In genomic region chr6:151391471-151392428, GRCh38 we compare ENCODE assay signal across 8 cellular contexts. TPM values are rescaled to one million over a fixed set of nuclear protein-coding genes. Genes with fewer than 3 reads are reported as not detected.
DNase-seq lines count a peak whose midpoint lies in the region; ATAC-seq and TF ChIP-seq lines count a peak whose summit lies in the region.

Gene ZBTB2, minus strand, starts transcription at chr6:151391559. Its CDS starts 17,922 bp downstream, at chr6:151373637.

- H3K4me3 ChIP-seq in coronary artery: peak within 1 kb of the TSS; percentile 99

- peaks cover 50% of the 10 kb centered on the region for H3K4me1 Mint-ChIP-seq in activated CD4-positive, alpha-beta T cell treated with anti-CD3 and anti-CD28 coated beads, Interleukin-2, amount 10 ng/mL, durations not matched to agents 24 days and 14 days

- peak within 1 kb of the TSS; percentile 95 for H3K27ac Mint-ChIP-seq in activated CD4-positive, alpha-beta T cell treated with anti-CD3 and anti-CD28 coated beads, Interleukin-2, amount 10 ng/mL, durations not matched to agents 24 days and 14 days

- intact Hi-C loops in activated CD4-positive, alpha-beta T cell treated with anti-CD3 and anti-CD28 coated beads, Interleukin-2, amount 10 ng/mL, durations not matched to agents 24 days and 14 days (cut with micrococcal nuclease): loop anchor here (2.0 to 10.0 kb wide), 4 partner anchors 781 to 1647 kb away; partner anchors contain the start of genes FBXO5, NUP43 and PCMT1

- no peaks in the 10 kb centered on the region for H3K27me3 Mint-ChIP-seq in activated CD4-positive, alpha-beta T cell treated with anti-CD3 and anti-CD28 coated beads, Interleukin-2, amount 10 ng/mL, durations not matched to agents 24 days and 14 days

- no peaks in the 10 kb centered on the region for H3K9me3 Mint-ChIP-seq in activated CD4-positive, alpha-beta T cell treated with anti-CD3 and anti-CD28 coated beads, Interleukin-2, amount 10 ng/mL, durations not matched to agents 24 days and 14 days

- peak within 1 kb of the TSS; percentile 97 for H3K4me3 Mint-ChIP-seq in activated CD4-positive, alpha-beta T cell treated with anti-CD3 and anti-CD28 coated beads, Interleukin-2, amount 10 ng/mL, durations not matched to agents 24 days and 14 days

- ATAC-seq in HG02885 (IDR thresholded peaks at IDR 0.05; ENCODE audit: poor library complexity, unreplicated experiment) (peak; percentile 11), left lobe of liver (peak; percentile 3), GM21737 (IDR thresholded peaks at IDR 0.05; ENCODE audit: unreplicated experiment) (no peak)

- DNase-seq in NCI-H510A (lab: John Stamatoyannopoulos, UW) (peak; percentile 70), coronary artery (ENCODE audit: low spot score) (peak; percentile 84), left lobe of liver (ENCODE audit: low spot score) (peak; percentile 70)
- DNase-seq in activated CD4-positive, alpha-beta T cell treated with anti-CD3 and anti-CD28 coated beads, Interleukin-2, amount 10 ng/mL, durations not matched to agents 24 days and 14 days: peak; percentile 89
- peak; percentile 69 for DNase-seq in stimulated activated CD4-positive, alpha-beta T cell treated with anti-CD3 and anti-CD28 coated beads, Interleukin-1b, Interleukin-23, amount 100 ng/mL, for 48 hours

- peak within 1 kb of the TSS; percentile 99 to 100 for H3K27ac ChIP-seq in coronary artery

- TF ChIP-seq CTCF in coronary artery (IDR thresholded peaks at IDR 0.05): no peak

- peak; percentile 52 for TF ChIP-seq POLR2A in GM15510 (IDR thresholded peaks at IDR 0.05; ENCODE audit: borderline replicate concordance, extremely low read depth, insufficient read length)

- H3K36me3 Mint-ChIP-seq in activated CD4-positive, alpha-beta T cell treated with anti-CD3 and anti-CD28 coated beads, Interleukin-2, amount 10 ng/mL, durations not matched to agents 24 days and 14 days (ENCODE audit: low read depth): peaks cover 32% of the 10 kb centered on the region

RNA-seq across cellular contexts. Expression of gene ZBTB2, which starts in this region (rescaled TPM):
- 21.4 and 22.2 TPM in 2 replicates for total RNA-seq in activated CD4-positive, alpha-beta T cell treated with anti-CD3 and anti-CD28 coated beads, Interleukin-2, amount 10 ng/mL, durations not matched to agents 24 days and 14 days
- 2.7 TPM for total RNA-seq in left lobe of liver
